ENCODE assay signal across 1 cellular context in the genomic region with DNA sequence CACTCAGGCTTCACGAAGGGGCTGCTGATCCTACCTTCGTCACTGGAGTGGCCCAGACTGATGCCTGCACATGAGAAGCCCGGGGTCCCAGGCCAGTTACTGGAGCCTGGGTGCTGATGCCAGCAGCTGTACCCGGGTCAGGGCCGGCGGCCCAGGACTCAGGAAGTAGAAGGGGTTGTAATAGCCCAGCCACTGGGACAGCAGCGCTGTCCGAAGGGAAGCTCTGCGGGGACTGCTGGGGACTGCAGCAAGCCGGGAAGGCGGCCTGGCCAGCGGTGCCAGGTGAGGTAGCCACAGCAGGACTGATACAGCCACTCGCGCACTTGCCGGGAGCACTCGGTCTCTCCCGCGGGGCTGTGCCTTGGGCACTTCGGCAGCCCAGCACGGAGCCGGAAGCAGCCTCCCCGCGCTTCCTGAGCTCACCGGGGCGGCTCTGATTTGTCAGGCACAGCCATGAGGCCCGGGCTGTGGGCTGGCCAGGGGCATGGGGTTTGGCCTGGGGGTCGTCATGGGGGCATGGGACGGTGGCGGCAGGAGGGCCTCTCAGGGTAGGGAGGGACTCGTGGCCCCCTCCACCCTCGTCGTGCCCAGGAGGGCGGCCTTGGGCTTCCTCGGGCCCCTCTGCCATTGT.
TF ChIP-seq lines count a peak whose summit lies in the region.

No MANE protein-coding gene starts in this region.

TF ChIP-seq in GM23338, 12 proteins besides CTCF, POLR2A, EP300 and RAD21 (continued from another document):
- TF ChIP-seq ZNF462 (CRISPR knock-in tag; IDR thresholded peaks at IDR 0.05) (no peak), JUNB (IDR thresholded peaks at IDR 0.05; ENCODE audit: unreplicated experiment) (no peak), EZH2phosphoT487 (IDR thresholded peaks at IDR 0.05; ENCODE audit: unreplicated experiment) (no peak), ZNF114 (CRISPR knock-in tag; IDR thresholded peaks at IDR 0.05) (no peak)
- TF ChIP-seq, protein P1, sequence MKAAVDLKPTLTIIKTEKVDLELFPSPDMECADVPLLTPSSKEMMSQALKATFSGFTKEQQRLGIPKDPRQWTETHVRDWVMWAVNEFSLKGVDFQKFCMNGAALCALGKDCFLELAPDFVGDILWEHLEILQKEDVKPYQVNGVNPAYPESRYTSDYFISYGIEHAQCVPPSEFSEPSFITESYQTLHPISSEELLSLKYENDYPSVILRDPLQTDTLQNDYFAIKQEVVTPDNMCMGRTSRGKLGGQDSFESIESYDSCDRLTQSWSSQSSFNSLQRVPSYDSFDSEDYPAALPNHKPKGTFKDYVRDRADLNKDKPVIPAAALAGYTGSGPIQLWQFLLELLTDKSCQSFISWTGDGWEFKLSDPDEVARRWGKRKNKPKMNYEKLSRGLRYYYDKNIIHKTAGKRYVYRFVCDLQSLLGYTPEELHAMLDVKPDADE (IDR thresholded peaks at IDR 0.05), result no peak
TF ChIP-seq in GM23338: peak in this region for 0.
